ENCODE assay signal across 23 cellular contexts in genomic region chr3:74631341-74631740, GRCh38. TPM values are rescaled to one million over a fixed set of nuclear protein-coding genes. Genes with fewer than 3 reads are reported as not detected.
DNase-seq lines count a peak whose midpoint lies in the region; FAIRE-seq and TF ChIP-seq lines count a peak whose summit lies in the region.
"Had no signal": no experiment of that assay in that cellular context is flagged by ENCODE, and none has a peak within 500 bp of the region (broad histone marks: within the 10 kb centered on the region; RNA-seq: fewer than 3 reads in every experiment).

No MANE protein-coding gene starts in this region.

- TF ChIP-seq CTCF in astrocyte (IDR thresholded peaks at IDR 0.05; ENCODE audit: insufficient read depth, low read depth, low read length) (no peak), fibroblast of pulmonary artery (IDR thresholded peaks at IDR 0.05; ENCODE audit: low read length, missing control alignments) (no peak), glutamatergic neuron (IDR thresholded peaks at IDR 0.05; ENCODE audit: partially characterized antibody, unreplicated experiment) (no peak)

- H3K4me3 ChIP-seq in astrocyte (ENCODE audit: insufficient read depth, low read depth, low read length) (no peak overlapping the region), fibroblast of pulmonary artery (replicated peaks; ENCODE audit: low read depth, low read length) (no peak overlapping the region)
- H3K4me3 ChIP-seq: A549, SJSA1 had no signal

- no peaks in the 10 kb centered on the region for H3K4me1 ChIP-seq in astrocyte (ENCODE audit: insufficient read depth, low read length)
- H3K4me1 ChIP-seq: A549, SJSA1 had no signal

- no peaks in the 10 kb centered on the region for H3K36me3 ChIP-seq in astrocyte (ENCODE audit: insufficient read depth, low read length)
- H3K36me3 ChIP-seq: SJSA1 had no signal

- no peak overlapping the region for H3K9ac ChIP-seq in astrocyte (ENCODE audit: low read length)

- H3K36me3 Mint-ChIP-seq in astrocyte (ENCODE audit: low read depth, unreplicated experiment) = no peaks in the 10 kb centered on the region
- H3K36me3 Mint-ChIP-seq in glutamatergic neuron (ENCODE audit: unreplicated experiment) = no peaks in the 10 kb centered on the region
- H3K36me3 Mint-ChIP-seq: CD8-positive, alpha-beta T cell had no signal

- no peaks in the 10 kb centered on the region for H4K20me1 ChIP-seq in astrocyte (ENCODE audit: insufficient read depth, low read length)

- H3K4me2 ChIP-seq in astrocyte (ENCODE audit: low read length) = no peak overlapping the region
- H3K4me2 ChIP-seq: A549 had no signal

- peaks cover 8% of the 10 kb centered on the region for H3K4me1 Mint-ChIP-seq in astrocyte (ENCODE audit: low read depth, unreplicated experiment)
- no peaks in the 10 kb centered on the region for H3K4me1 Mint-ChIP-seq in glutamatergic neuron (ENCODE audit: low read depth, unreplicated experiment)

- H3K4me3 Mint-ChIP-seq in astrocyte (ENCODE audit: unreplicated experiment) (no peak overlapping the region), glutamatergic neuron (ENCODE audit: unreplicated experiment) (no peak overlapping the region)
- H3K4me3 Mint-ChIP-seq: CD8-positive, alpha-beta T cell had no signal

- no peaks in the 10 kb centered on the region for H3K9me3 Mint-ChIP-seq in astrocyte (ENCODE audit: unreplicated experiment)
- peaks cover 1% of the 10 kb centered on the region for H3K9me3 Mint-ChIP-seq in glutamatergic neuron (ENCODE audit: unreplicated experiment)

- H3K9me3 ChIP-seq in astrocyte (ENCODE audit: insufficient read depth, low read depth, low read length) = no peaks in the 10 kb centered on the region
- H3K9me3 ChIP-seq: A549, SJSA1 had no signal

- H3K27ac Mint-ChIP-seq in astrocyte (ENCODE audit: unreplicated experiment) (no peak overlapping the region), glutamatergic neuron (ENCODE audit: unreplicated experiment) (no peak overlapping the region)
- H3K27ac Mint-ChIP-seq: CD8-positive, alpha-beta T cell had no signal

- no peaks in the 10 kb centered on the region for H3K27me3 ChIP-seq in astrocyte (ENCODE audit: insufficient read depth, low read length)
- H3K27me3 ChIP-seq: SJSA1 had no signal

- DNase-seq in GM03348 (ENCODE audit: low spot score) (peak; percentile 28), astrocyte (ENCODE audit: low read depth) (no peak), fibroblast of pulmonary artery (ENCODE audit: low read depth) (peak; percentile 25), glutamatergic neuron (no peak), substantia nigra (lab: John Stamatoyannopoulos, UW) (no peak), CD1c-positive myeloid dendritic cell (ENCODE audit: extremely low spot score) (no peak)
- no peak for DNase-seq in activated CD4-positive, alpha-beta T cell treated with anti-CD3 and anti-CD28 coated beads, Interleukin-2, amount 50 U/mL, for 48 hours
- DNase-seq: C1 segment of cervical spinal cord; CD8-positive, alpha-beta T cell; DMS 273 treated with DMSO at 0.1 percent for 48 hours; DMS79; NCI-H1092 treated with DMSO at 0.1 percent for 48 hours; NCI-H1436; NCI-H187 treated with DMSO at 0.1 percent for 48 hours; NCI-H2171 treated with DMSO at 0.1 percent for 48 hours; NCI-H526 treated with DMSO at 0.1 percent for 48 hours; Right ventricle myocardium superior; RPMI8226 had no signal

- FAIRE-seq in astrocyte (lab: Jason Lieb, UNC) = peak; percentile 63
- FAIRE-seq: A549, GM19239, H54 had no signal

- H3K27me3 Mint-ChIP-seq in astrocyte (ENCODE audit: low read depth, unreplicated experiment) (no peaks in the 10 kb centered on the region), glutamatergic neuron (ENCODE audit: unreplicated experiment) (peaks cover 1% of the 10 kb centered on the region)

- no peak overlapping the region for H2AFZ ChIP-seq in astrocyte (ENCODE audit: low read depth, low read length)

- no peaks in the 10 kb centered on the region for H3K79me2 ChIP-seq in astrocyte (ENCODE audit: insufficient read depth, low read length)

- H3K27ac ChIP-seq in astrocyte (ENCODE audit: low read depth, low read length) (no peak overlapping the region), substantia nigra (ENCODE audit: low read depth, low read length, poor library complexity, severe bottlenecking) (no peak overlapping the region)
- H3K27ac ChIP-seq: A549, HL-60, SJSA1 had no signal

RNA-seq across cellular contexts. Expression of gene CNTN3, which starts 16.9 kb away (rescaled TPM):
- 0.50 and 0.91 TPM in 2 replicates for total RNA-seq in astrocyte
- total RNA-seq in glutamatergic neuron (ENCODE audit: unreplicated experiment) = 2.2 TPM
- total RNA-seq: CD8-positive, alpha-beta T cell; SJSA1 had no signal

Comparison
In these comparisons a context has a peak if more than half of its experiments do, and no peak if none do; other contexts are left out.
1. DNase-seq: peak in GM03348 (single experiment) and fibroblast of pulmonary artery (single experiment); none in astrocyte (single experiment), glutamatergic neuron (single experiment), substantia nigra (0 of 49), activated CD4-positive, alpha-beta T cell treated with anti-CD3 and anti-CD28 coated beads, Interleukin-2, amount 50 U/mL, for 48 hours (0 of 2) and CD1c-positive myeloid dendritic cell (single experiment).